ENCODE assay signal across 29 cellular contexts in genomic region chr5:113359419-113359818, GRCh38.
"Had no signal": no experiment of that assay in that cellular context is flagged by ENCODE, and none has a peak within 500 bp of the region (broad histone marks: within the 10 kb centered on the region; RNA-seq: fewer than 3 reads in every experiment).

No MANE protein-coding gene starts in this region.

- H3K9me3 Mint-ChIP-seq: natural killer cell had no signal

- H3K27ac Mint-ChIP-seq: activated B cell treated with CpG ODN at 0.5 μM for 24 hours; activated CD4-positive, alpha-beta T cell treated with anti-CD3 and anti-CD28 coated beads for 36 hours; activated CD8-positive, alpha-beta memory T cell treated with anti-CD3 and anti-CD28 coated beads, Interleukin-2, amount 10 ng/mL, durations not matched to agents 7 days and 5 days; activated CD8-positive, alpha-beta T cell treated with anti-CD3 and anti-CD28 coated beads, Interleukin-2, amount 10 ng/mL, durations not matched to agents 7 days and 5 days; activated naive CD4-positive, alpha-beta T cell treated with anti-CD3 and anti-CD28 coated beads, Interleukin-2, amount 50 U/mL, for 24 hours; activated naive CD8-positive, alpha-beta T cell treated with anti-CD3 and anti-CD28 coated beads, Interleukin-2, amount 50 U/mL, for 24 hours; activated T-helper 2 cell treated with anti-CD3 and anti-CD28 coated beads, Interferon-gamma antibody, Interleukin-2, Interleukin-4, amounts not matched to agents 10 μg/mL and 5 μg/mL and 100 μg/mL, durations not matched to agents 14 hours and 24 hours and 36 hours; natural killer cell; T-helper 17 cell had no signal

- FAIRE-seq: keratinocyte had no signal

- H3K27me3 Mint-ChIP-seq: activated CD4-positive, alpha-beta T cell treated with anti-CD3 and anti-CD28 coated beads for 36 hours; activated naive CD4-positive, alpha-beta T cell treated with anti-CD3 and anti-CD28 coated beads, Interleukin-2, amount 50 U/mL, for 24 hours; activated naive CD8-positive, alpha-beta T cell treated with anti-CD3 and anti-CD28 coated beads, Interleukin-2, amount 50 U/mL, for 24 hours; progenitor cell of endocrine pancreas; T-helper 17 cell had no signal

- H3K4me1 ChIP-seq: esophagus muscularis mucosa, gastrocnemius medialis had no signal

- H3K27me3 ChIP-seq: body of pancreas, cardiac muscle cell, dorsolateral prefrontal cortex, esophagus muscularis mucosa, gastrocnemius medialis, hepatocyte, right lobe of liver, tibial nerve had no signal

- H3K36me3 ChIP-seq: cardiac muscle cell, esophagus muscularis mucosa, gastrocnemius medialis, neutrophil, right lobe of liver had no signal

- DNase-seq: activated B cell treated with CpG ODN at 0.5 μM for 24 hours; activated CD4-positive, alpha-beta T cell treated with anti-CD3 and anti-CD28 coated beads for 36 hours; activated CD8-positive, alpha-beta memory T cell treated with anti-CD3 and anti-CD28 coated beads, Interleukin-2, amount 10 ng/mL, durations not matched to agents 7 days and 5 days; activated CD8-positive, alpha-beta T cell treated with anti-CD3 and anti-CD28 coated beads, Interleukin-2, amount 10 ng/mL, durations not matched to agents 7 days and 5 days; activated naive CD8-positive, alpha-beta T cell treated with anti-CD3 and anti-CD28 coated beads, Interleukin-2, amount 50 U/mL, for 24 hours; activated T-cell treated with anti-CD3 and anti-CD28 coated beads, Interleukin-2, amount 50 U/mL, for 48 hours; anterior cingulate cortex; body of pancreas; cerebellar nuclear complex; dorsolateral prefrontal cortex; effector memory CD4-positive, alpha-beta T cell; gastrocnemius medialis; left cardiac atrium; mammary epithelial cell; natural killer cell; right lobe of liver; stimulated activated CD4-positive, alpha-beta T cell treated with anti-CD3 and anti-CD28 coated beads, Interleukin-2, amount 100 ng/mL, for 48 hours; stimulated activated naive CD4-positive, alpha-beta T cell treated with Interleukin-2 at 50 U/mL for 16 hours; T-helper 17 cell had no signal

- H3K27ac ChIP-seq: body of pancreas, cardiac muscle cell, coronary artery, dorsolateral prefrontal cortex, esophagus muscularis mucosa, gastrocnemius medialis, hepatocyte, neutrophil, right lobe of liver, tibial nerve had no signal

- H3K4me3 Mint-ChIP-seq: activated B cell treated with CpG ODN at 0.5 μM for 24 hours; activated CD4-positive, alpha-beta T cell treated with anti-CD3 and anti-CD28 coated beads for 36 hours; activated CD8-positive, alpha-beta memory T cell treated with anti-CD3 and anti-CD28 coated beads, Interleukin-2, amount 10 ng/mL, durations not matched to agents 7 days and 5 days; activated CD8-positive, alpha-beta T cell treated with anti-CD3 and anti-CD28 coated beads, Interleukin-2, amount 10 ng/mL, durations not matched to agents 7 days and 5 days; activated naive CD4-positive, alpha-beta T cell treated with anti-CD3 and anti-CD28 coated beads, Interleukin-2, amount 50 U/mL, for 24 hours; activated naive CD8-positive, alpha-beta T cell treated with anti-CD3 and anti-CD28 coated beads, Interleukin-2, amount 50 U/mL, for 24 hours; natural killer cell; T-helper 17 cell had no signal

- H3K36me3 Mint-ChIP-seq: natural killer cell had no signal

- H3K9me3 ChIP-seq: gastrocnemius medialis, neutrophil, right lobe of liver had no signal

- H3K4me1 Mint-ChIP-seq: activated B cell treated with CpG ODN at 0.5 μM for 24 hours; activated CD4-positive, alpha-beta T cell treated with anti-CD3 and anti-CD28 coated beads for 36 hours; activated CD8-positive, alpha-beta memory T cell treated with anti-CD3 and anti-CD28 coated beads, Interleukin-2, amount 10 ng/mL, durations not matched to agents 7 days and 5 days; activated naive CD4-positive, alpha-beta T cell treated with anti-CD3 and anti-CD28 coated beads, Interleukin-2, amount 50 U/mL, for 24 hours; activated naive CD8-positive, alpha-beta T cell treated with anti-CD3 and anti-CD28 coated beads, Interleukin-2, amount 50 U/mL, for 24 hours; natural killer cell; T-helper 17 cell had no signal

- ATAC-seq: activated CD4-positive, alpha-beta T cell treated with anti-CD3 and anti-CD28 coated beads for 36 hours; activated CD8-positive, alpha-beta memory T cell treated with anti-CD3 and anti-CD28 coated beads, Interleukin-2, amount 10 ng/mL, durations not matched to agents 7 days and 5 days; activated CD8-positive, alpha-beta T cell treated with anti-CD3 and anti-CD28 coated beads, Interleukin-2, amount 10 ng/mL, durations not matched to agents 7 days and 5 days; activated naive CD8-positive, alpha-beta T cell treated with anti-CD3 and anti-CD28 coated beads, Interleukin-2, amount 50 U/mL, for 24 hours; body of pancreas; gastrocnemius medialis; natural killer cell; right lobe of liver; T-helper 17 cell had no signal

- H3K4me3 ChIP-seq: body of pancreas, cardiac muscle cell, coronary artery, dorsolateral prefrontal cortex, esophagus muscularis mucosa, gastrocnemius medialis, hepatocyte, right lobe of liver, tibial nerve had no signal
